In genomic region chr6:134510121-134510520, GRCh38 we compare ENCODE assay signal across 12 cellular contexts.
"Had no signal": no experiment of that assay in that cellular context is flagged by ENCODE, and none has a peak within 500 bp of the region (broad histone marks: within the 10 kb centered on the region; RNA-seq: fewer than 3 reads in every experiment).

No MANE protein-coding gene starts in this region.

- H3K36me3 ChIP-seq: breast epithelium, lower lobe of right lung, tibial artery had no signal

- H3K9me3 ChIP-seq: breast epithelium, lower lobe of right lung, tibial artery had no signal

- H3K27me3 ChIP-seq: breast epithelium, tibial artery had no signal

- H3K4me3 Mint-ChIP-seq: activated CD4-positive, alpha-beta memory T cell treated with anti-CD3 and anti-CD28 coated beads for 36 hours; activated naive CD8-positive, alpha-beta T cell treated with anti-CD3 and anti-CD28 coated beads, Interleukin-2, amount 10 ng/mL, durations not matched to agents 7 days and 5 days; activated T-cell treated with anti-CD3 and anti-CD28 coated beads, Interleukin-2, amount 50 U/mL, for 4 hours; naive B cell had no signal

- H3K36me3 Mint-ChIP-seq: activated CD4-positive, alpha-beta memory T cell treated with anti-CD3 and anti-CD28 coated beads for 36 hours; activated naive CD8-positive, alpha-beta T cell treated with anti-CD3 and anti-CD28 coated beads, Interleukin-2, amount 10 ng/mL, durations not matched to agents 7 days and 5 days; naive B cell had no signal

- H3K4me1 ChIP-seq: breast epithelium, tibial artery had no signal

- H3K4me3 ChIP-seq: breast epithelium, lower lobe of right lung, skin epidermis, tibial artery had no signal

- H3K27me3 Mint-ChIP-seq: activated CD4-positive, alpha-beta memory T cell treated with anti-CD3 and anti-CD28 coated beads for 36 hours; naive B cell had no signal

- H3K27ac ChIP-seq: breast epithelium, lower lobe of right lung, tibial artery had no signal

- H3K27ac Mint-ChIP-seq: activated CD4-positive, alpha-beta memory T cell treated with anti-CD3 and anti-CD28 coated beads for 36 hours; activated naive CD8-positive, alpha-beta T cell treated with anti-CD3 and anti-CD28 coated beads, Interleukin-2, amount 10 ng/mL, durations not matched to agents 7 days and 5 days; naive B cell had no signal

- H3K9me3 Mint-ChIP-seq: activated CD4-positive, alpha-beta memory T cell treated with anti-CD3 and anti-CD28 coated beads for 36 hours; activated naive CD8-positive, alpha-beta T cell treated with anti-CD3 and anti-CD28 coated beads, Interleukin-2, amount 10 ng/mL, durations not matched to agents 7 days and 5 days; activated T-cell treated with anti-CD3 and anti-CD28 coated beads, Interleukin-2, amount 50 U/mL, for 4 hours had no signal

- DNase-seq: activated CD4-positive, alpha-beta memory T cell treated with anti-CD3 and anti-CD28 coated beads for 36 hours; activated CD4-positive, alpha-beta T cell treated with anti-CD3 and anti-CD28 coated beads for 1 hour; activated gamma-delta T cell; activated naive CD8-positive, alpha-beta T cell treated with anti-CD3 and anti-CD28 coated beads, Interleukin-2, amount 10 ng/mL, durations not matched to agents 7 days and 5 days; activated T-cell treated with anti-CD3 and anti-CD28 coated beads, Interleukin-2, amount 50 U/mL, for 4 hours; anterior cingulate cortex; lower lobe of right lung; naive B cell; SW 1271; tibial artery had no signal

- ATAC-seq: activated T-cell treated with anti-CD3 and anti-CD28 coated beads, Interleukin-2, amount 50 U/mL, for 4 hours had no signal
